ENCODE assay signal across 12 cellular contexts in genomic region chr6:34324738-34325444, GRCh38.
DNase-seq lines count a peak whose midpoint lies in the region; ATAC-seq and TF ChIP-seq lines count a peak whose summit lies in the region.
"Had no signal": no experiment of that assay in that cellular context is flagged by ENCODE, and none has a peak within 500 bp of the region (broad histone marks: within the 10 kb centered on the region; RNA-seq: fewer than 3 reads in every experiment).

No MANE protein-coding gene starts in this region.

- TF ChIP-seq POLR2A in sigmoid colon (IDR thresholded peaks at IDR 0.05), result no peak

- H3K27me3 ChIP-seq in ascending aorta, result no peaks in the 10 kb centered on the region
- H3K27me3 ChIP-seq in sigmoid colon, result no peaks in the 10 kb centered on the region
- H3K27me3 ChIP-seq: tibial nerve had no signal

- peak; percentile 89 to 97 for ATAC-seq in left cardiac atrium
- no peak for ATAC-seq in GM21360 (IDR thresholded peaks at IDR 0.05; ENCODE audit: unreplicated experiment)

- H3K36me3 ChIP-seq in ascending aorta (no peaks in the 10 kb centered on the region), sigmoid colon (no peaks in the 10 kb centered on the region)
- H3K36me3 ChIP-seq: tibial nerve had no signal

- WGBS in sigmoid colon, 2 donors, result 85 to 87% methylated on average over 8 of the region's 8 CpGs

- no peak for TF ChIP-seq EP300 in sigmoid colon (IDR thresholded peaks at IDR 0.05)

- TF ChIP-seq CTCF in ascending aorta (IDR thresholded peaks at IDR 0.05) (no peak), sigmoid colon (IDR thresholded peaks at IDR 0.05) (no peak)

- DNase-seq in LHCN-M2 (ENCODE audit: low read depth), result peak; percentile 17
- DNase-seq in ascending aorta (ENCODE audit: low spot score in 2 of 2), result no peak
- peak; percentile 45 for DNase-seq in left cardiac atrium
- DNase-seq in sigmoid colon, result peak; percentile 73
- DNase-seq in COLO668 (lab: John Stamatoyannopoulos, UW; ENCODE audit: unreplicated experiment), result no peak
- DNase-seq in hippocampal formation (lab: John Stamatoyannopoulos, UW), result no peak
- no peak for DNase-seq in superior temporal gyrus (ENCODE audit: extremely low spot score)
- DNase-seq: activated CD4-positive, alpha-beta memory T cell treated with anti-CD3 and anti-CD28 coated beads for 36 hours; DND-41; islet precursor cell had no signal

- H3K4me3 ChIP-seq in ascending aorta (no peak overlapping the region), sigmoid colon (no peak overlapping the region)
- H3K4me3 ChIP-seq: tibial nerve had no signal

- H3K9me3 ChIP-seq in ascending aorta, result no peaks in the 10 kb centered on the region
- H3K9me3 ChIP-seq in sigmoid colon, result no peaks in the 10 kb centered on the region
- H3K9me3 ChIP-seq: tibial nerve had no signal

- H3K4me1 ChIP-seq in ascending aorta, result peaks cover 0 to 6% of the 10 kb centered on the region in 2 donors
- peaks cover 0 to 8% (median 4%) of the 10 kb centered on the region in 4 donors for H3K4me1 ChIP-seq in sigmoid colon

- intact Hi-C loops in ascending aorta (cut with DNase I), result no loop called here
- intact Hi-C loops in left cardiac atrium (cut with DNase I), result no loop called here
- intact Hi-C loops in sigmoid colon (cut with DNase I), result no loop called here

- peak overlapping the region; percentile 37 to 48 for H3K27ac ChIP-seq in ascending aorta
- peak overlapping the region in 3 of 4 donors; percentile 8 to 18 (median 9) for H3K27ac ChIP-seq in sigmoid colon

Comparison
In these comparisons a context has a peak if more than half of its experiments do, and no peak if none do; other contexts are left out.
1. DNase-seq: peak in LHCN-M2 (single experiment), left cardiac atrium (single experiment) and sigmoid colon (single experiment); none in ascending aorta (0 of 2), COLO668 (single experiment), hippocampal formation (0 of 2) and superior temporal gyrus (single experiment).